ENCODE assay signal across 8 cellular contexts in the genomic region with DNA sequence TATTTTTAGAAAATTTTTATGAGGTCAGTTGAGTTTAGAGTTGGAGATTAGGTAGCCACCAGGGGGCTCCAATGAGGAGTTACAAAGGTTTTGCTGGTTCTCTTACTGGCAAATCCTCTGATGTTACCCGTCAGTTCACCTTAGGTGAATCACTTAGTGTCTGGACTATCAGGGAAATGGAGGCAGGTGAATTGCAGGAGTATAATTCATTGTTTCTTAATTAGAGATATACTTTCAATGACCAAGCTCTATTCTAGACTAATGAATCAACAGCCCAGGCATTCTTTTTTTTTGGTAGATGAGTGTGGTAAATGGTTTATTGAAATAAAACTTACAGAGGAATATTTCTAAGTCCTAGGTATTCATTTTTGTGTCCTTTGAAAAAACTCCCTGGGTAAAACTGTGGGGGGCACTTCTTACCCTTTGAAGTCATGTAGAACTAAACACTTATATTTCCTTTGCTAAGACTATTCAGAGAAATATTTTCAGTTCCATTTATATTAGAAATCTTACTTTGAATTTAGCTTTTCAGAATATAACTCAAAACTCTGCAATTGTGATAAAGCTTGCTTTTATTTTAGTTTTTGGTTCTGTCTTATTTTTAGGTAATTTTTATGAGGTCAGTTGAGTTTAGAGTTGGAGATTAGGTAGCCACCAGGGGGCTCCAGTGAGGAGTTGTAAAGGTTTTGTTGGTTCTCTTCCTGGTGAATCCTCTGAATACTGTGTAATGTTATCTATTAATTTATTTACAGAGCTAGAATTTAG. TPM values are rescaled to one million over a fixed set of nuclear protein-coding genes. Genes with fewer than 3 reads are reported as not detected.
A peak's percentile ranks its signal among the peaks of the same experiment; 100 is the strongest.
DNase-seq lines count a peak whose midpoint lies in the region; TF ChIP-seq lines count a peak whose summit lies in the region.

No MANE protein-coding gene starts in this region.

- H3K27me3 ChIP-seq in ascending aorta: no peaks in the 10 kb centered on the region

- peaks cover 0 to 2% (median 0%) of the 10 kb centered on the region in 3 donors for H3K27me3 Mint-ChIP-seq in immature natural killer cell (ENCODE audit: low read depth in 3 of 3)

- H3K9me3 Mint-ChIP-seq in immature natural killer cell: no peaks in the 10 kb centered on the region

- peaks cover 4 to 33% (median 22%) of the 10 kb centered on the region in 3 donors for H3K36me3 Mint-ChIP-seq in immature natural killer cell

- H3K4me3 ChIP-seq in ascending aorta: no peak overlapping the region

- DNase-seq in EL: peak; percentile 61
- DNase-seq in NAMALWA (ENCODE audit: low spot score): peak; percentile 81
- peak; percentile 52 for DNase-seq in T follicular helper cell (ENCODE audit: low read depth)
- DNase-seq in ascending aorta (ENCODE audit: low spot score in 2 of 2): no peak
- peak; percentile 42 to 55 (median 50) for DNase-seq in immature natural killer cell
- peak; percentile 71 to 73 for DNase-seq in stimulated activated CD4-positive, alpha-beta T cell treated with anti-CD3 and anti-CD28 coated beads, Interleukin-2, amount 100 ng/mL, for 48 hours
- DNase-seq in cerebellar nuclear complex (lab: John Stamatoyannopoulos, UW): no peak
- DNase-seq in DMS153 (lab: John Stamatoyannopoulos, UW): no peak

- TF ChIP-seq CTCF in ascending aorta (IDR thresholded peaks at IDR 0.05): peak; percentile 6 to 53 (median 43)

- no peak overlapping the region for H3K4me3 Mint-ChIP-seq in immature natural killer cell

- no peak overlapping the region for H3K27ac ChIP-seq in ascending aorta

- peaks cover 83 to 86% of the 10 kb centered on the region in 2 donors for H3K36me3 ChIP-seq in ascending aorta

- peak overlapping the region in 2 of 6 donors; percentile 45 to 60 for H3K27ac Mint-ChIP-seq in immature natural killer cell

- peaks cover 0 to 8% of the 10 kb centered on the region in 2 donors for H3K4me1 ChIP-seq in ascending aorta

- intact Hi-C loops in ascending aorta (cut with DNase I): no loop called here

- peaks cover 12 to 21% of the 10 kb centered on the region in 2 donors for H3K4me1 Mint-ChIP-seq in immature natural killer cell

- H3K9me3 ChIP-seq in ascending aorta: no peaks in the 10 kb centered on the region

RNA-seq across cellular contexts. Expression of gene PSMD11, which starts 17.7 kb away (rescaled TPM):
- 6.3 TPM for total RNA-seq in ascending aorta
- 100 to 1,000 TPM in 1 of 3 donors, 10 to 100 TPM in 2; 82.1 to 136 (median 96.4) TPM for polyA plus RNA-seq in immature natural killer cell

RNA-seq across cellular contexts. Expression of gene CDK5R1, which starts 24.8 kb away (rescaled TPM):
- total RNA-seq in ascending aorta: not detected
- 1 to 10 TPM in 2 of 3 donors, under 1 TPM in 1; 0.37 to 5.8 (median 2.3) TPM for polyA plus RNA-seq in immature natural killer cell

Comparison
In these comparisons a context has a peak if more than half of its experiments do, and no peak if none do; other contexts are left out.
1. DNase-seq: peak in EL (single experiment), NAMALWA (single experiment), T follicular helper cell (single experiment), immature natural killer cell (3 of 3) and stimulated activated CD4-positive, alpha-beta T cell treated with anti-CD3 and anti-CD28 coated beads, Interleukin-2, amount 100 ng/mL, for 48 hours (2 of 2); none in ascending aorta (0 of 2), cerebellar nuclear complex (0 of 2) and DMS153 (single experiment).